1 cellular context compared by ENCODE assay signal in genomic region chr6:139981810-139982550, GRCh38.
TF ChIP-seq lines count a peak whose summit lies in the region.

No MANE protein-coding gene starts in this region.

TF ChIP-seq in WTC11, 78 proteins besides CTCF, POLR2A, EP300 and RAD21 (continued from another document):
- TF ChIP-seq AFF4 (CRISPR knock-in tag; IDR thresholded peaks at IDR 0.05; ENCODE audit: borderline replicate concordance) = no peak
